Comparison of ENCODE assay signal across 8 cellular contexts in the genomic region with DNA sequence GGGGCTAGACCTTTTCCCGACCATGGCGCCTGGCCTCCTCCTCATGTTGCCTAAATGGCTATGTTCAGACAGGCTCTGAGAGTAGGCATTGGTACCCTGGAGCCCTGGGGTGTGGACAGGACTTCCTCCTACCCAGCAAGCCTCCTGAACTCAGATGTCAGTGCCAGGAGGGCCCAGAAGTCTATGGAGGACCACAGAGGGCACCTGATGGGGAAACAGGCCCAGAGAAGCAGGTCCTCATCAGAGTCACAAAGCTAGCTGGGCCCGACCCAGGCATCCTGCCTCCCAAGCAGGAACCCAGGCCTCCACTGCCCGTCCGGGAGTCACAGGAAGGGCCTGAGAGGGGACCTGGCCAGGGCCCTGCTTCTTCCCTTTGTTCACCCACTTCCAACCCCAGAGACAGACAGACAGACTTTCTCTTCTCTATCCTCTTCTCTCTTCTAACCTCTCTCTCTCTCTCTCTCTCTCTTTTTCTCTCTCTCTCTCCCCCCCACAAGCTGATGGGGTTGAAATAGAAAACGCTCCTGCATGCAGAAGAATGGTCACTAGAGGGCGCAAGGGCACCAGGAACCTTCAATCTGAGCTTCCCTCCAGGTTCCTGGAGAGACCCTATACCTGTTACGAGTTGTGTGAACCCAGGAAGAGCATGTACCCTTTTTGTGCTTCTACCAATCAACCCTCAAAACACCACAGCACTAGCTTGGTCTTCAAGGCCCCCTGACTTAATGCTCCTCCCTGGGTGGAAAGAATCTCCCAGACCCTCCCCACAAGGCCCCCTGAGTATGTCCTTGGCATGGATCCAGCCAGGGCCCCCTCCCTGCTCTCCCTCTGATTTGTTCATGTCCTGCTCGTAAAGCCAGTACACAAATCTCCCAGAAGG. TPM values are rescaled to one million over a fixed set of nuclear protein-coding genes. Genes with fewer than 3 reads are reported as not detected.
DNase-seq lines count a peak whose midpoint lies in the region; ATAC-seq and TF ChIP-seq lines count a peak whose summit lies in the region.

No MANE protein-coding gene starts in this region.

- intact Hi-C loops in Caco-2 (cut with micrococcal nuclease; ENCODE audit: unreplicated experiment) = loop anchor here (1.0 to 2.0 kb wide), 5 partner anchors 27 to 454 kb away; partner anchors contain the start of genes ARAP1 and STARD10
- intact Hi-C loops in OCI-LY7 (cut with micrococcal nuclease; ENCODE audit: unreplicated experiment) = loop anchor here (1.0 kb wide), 4 partner anchors 27 to 453 kb away; partner anchors contain the start of gene ARAP1

- no peaks in the 10 kb centered on the region for H4K20me1 ChIP-seq in OCI-LY7 (ENCODE audit: insufficient read depth, low read length)

- CTCF ChIA-PET in Caco-2 (lab: Charles Lee) (interaction anchor here (0.5 to 2.4 kb wide), 45 partner anchors 9 to 1673 kb away, joined by 3 to 64 read pairs (median 6); partner anchors contain the start of genes ARAP1, PGM2L1 and STARD10), OCI-LY7 (lab: Charles Lee; ENCODE audit: unreplicated experiment) (interaction anchor here (0.6 to 1.9 kb wide), 4 partner anchors 8 to 448 kb away, joined by 3 to 6 read pairs (median 4); partner anchors contain the start of gene STARD10)

- H3K9me3 ChIP-seq in Caco-2 (no peaks in the 10 kb centered on the region), OCI-LY7 (ENCODE audit: low read length) (no peaks in the 10 kb centered on the region)

- BruUV-seq in Caco-2 (replicated peaks; lab: Mats Ljungman, UMichigan) (no TSS peak), OCI-LY7 (replicated peaks; lab: Mats Ljungman, UMichigan) (no TSS peak)

- no peak overlapping the region for H3K4me3 Mint-ChIP-seq in Caco-2 (ENCODE audit: unreplicated experiment)
- peak overlapping the region in 9 of 10 donors; percentile 19 to 84 (median 54) for H3K4me3 Mint-ChIP-seq in naive thymus-derived CD8-positive, alpha-beta T cell
- no peak overlapping the region for H3K4me3 Mint-ChIP-seq in stimulated activated memory B cell treated with anti-CD40 and anti-IgM and Interleukin-4, amounts not matched to agents 10 μg/mL and 1 μg/mL and 100 μg/mL, for 72 hours

- TF ChIP-seq CTCF in Caco-2 (IDR thresholded peaks at IDR 0.05; ENCODE audit: insufficient read depth in 1 of 2, low read depth in 1 of 2, low read length in 1 of 2, severe bottlenecking in 1 of 2, unreplicated experiment in 1 of 2) (peak; percentile 96 to 97), OCI-LY7 (conservative IDR thresholded peaks at IDR 0.05; ENCODE audit: low read length) (peak; percentile 97), epithelial cell of esophagus (IDR thresholded peaks at IDR 0.05; ENCODE audit: insufficient read depth, low read depth, low read length, missing control alignments) (peak; percentile 93)

- peak; percentile 33 to 34 for ATAC-seq in naive thymus-derived CD8-positive, alpha-beta T cell
- ATAC-seq in stimulated activated memory B cell treated with anti-CD40 and anti-IgM and Interleukin-4, amounts not matched to agents 10 μg/mL and 1 μg/mL and 100 μg/mL, for 72 hours = peak; percentile 55
- no peak for ATAC-seq in GM21360 (IDR thresholded peaks at IDR 0.05; ENCODE audit: unreplicated experiment)

- no peaks in the 10 kb centered on the region for H3K27me3 ChIP-seq in Caco-2 (replicated peaks; ENCODE audit: control insufficient read depth, insufficient read depth, low read length)

- no peak overlapping the region for H3K27ac Mint-ChIP-seq in Caco-2 (ENCODE audit: unreplicated experiment)
- H3K27ac Mint-ChIP-seq in naive thymus-derived CD8-positive, alpha-beta T cell = peak overlapping the region; percentile 75 to 97 (median 90)
- peak overlapping the region; percentile 58 for H3K27ac Mint-ChIP-seq in stimulated activated memory B cell treated with anti-CD40 and anti-IgM and Interleukin-4, amounts not matched to agents 10 μg/mL and 1 μg/mL and 100 μg/mL, for 72 hours

- no peak overlapping the region for H2AFZ ChIP-seq in OCI-LY7 (ENCODE audit: low read length)

- H3K79me2 ChIP-seq in OCI-LY7 (ENCODE audit: insufficient read depth, low read depth, low read length) = peaks cover 23% of the 10 kb centered on the region

- H3K9me3 Mint-ChIP-seq in Caco-2 (ENCODE audit: unreplicated experiment) = no peaks in the 10 kb centered on the region
- no peaks in the 10 kb centered on the region for H3K9me3 Mint-ChIP-seq in naive thymus-derived CD8-positive, alpha-beta T cell
- H3K9me3 Mint-ChIP-seq in stimulated activated memory B cell treated with anti-CD40 and anti-IgM and Interleukin-4, amounts not matched to agents 10 μg/mL and 1 μg/mL and 100 μg/mL, for 72 hours = no peaks in the 10 kb centered on the region

- no peaks in the 10 kb centered on the region for H3K9me2 ChIP-seq in OCI-LY7 (ENCODE audit: insufficient read depth, low read length)

- peaks cover 4% of the 10 kb centered on the region; the same call in 1 of the 2 replicates for H3K4me1 ChIP-seq in Caco-2
- H3K4me1 ChIP-seq in OCI-LY7 (ENCODE audit: insufficient read depth, low read length, poor library complexity, severe bottlenecking) = peaks cover 34% of the 10 kb centered on the region

- H3K27me3 Mint-ChIP-seq in Caco-2 (ENCODE audit: insufficient read depth, unreplicated experiment) = no peaks in the 10 kb centered on the region
- H3K27me3 Mint-ChIP-seq in naive thymus-derived CD8-positive, alpha-beta T cell = peaks cover 0 to 1% (median 0%) of the 10 kb centered on the region in 5 donors
- H3K27me3 Mint-ChIP-seq in stimulated activated memory B cell treated with anti-CD40 and anti-IgM and Interleukin-4, amounts not matched to agents 10 μg/mL and 1 μg/mL and 100 μg/mL, for 72 hours = no peaks in the 10 kb centered on the region

- H3K4me3 ChIP-seq in Caco-2 (ENCODE audit: low read depth, low read length) = no peak overlapping the region
- H3K4me3 ChIP-seq in Jurkat, Clone E6-1 (ENCODE audit: low read length) = no peak overlapping the region
- H3K4me3 ChIP-seq in OCI-LY7 (ENCODE audit: low read depth, low read length, poor library complexity, severe bottlenecking) = no peak overlapping the region
- no peak overlapping the region for H3K4me3 ChIP-seq in epithelial cell of esophagus (ENCODE audit: low read length)

- H3K36me3 ChIP-seq in Caco-2 (ENCODE audit: control insufficient read depth, insufficient read depth, low read length) (peaks cover 1% of the 10 kb centered on the region; the same call in 1 of the 2 replicates), OCI-LY7 (ENCODE audit: insufficient read depth, low read length) (peaks cover 32% of the 10 kb centered on the region)

- H3K36me3 Mint-ChIP-seq in Caco-2 (ENCODE audit: insufficient read depth, unreplicated experiment) = no peaks in the 10 kb centered on the region
- peaks cover 0 to 8% (median 0%) of the 10 kb centered on the region in 3 donors for H3K36me3 Mint-ChIP-seq in naive thymus-derived CD8-positive, alpha-beta T cell
- peaks cover 35% of the 10 kb centered on the region for H3K36me3 Mint-ChIP-seq in stimulated activated memory B cell treated with anti-CD40 and anti-IgM and Interleukin-4, amounts not matched to agents 10 μg/mL and 1 μg/mL and 100 μg/mL, for 72 hours

- POLR2A ChIA-PET in Caco-2 (lab: Charles Lee) = interaction anchor here (0.6 to 1.1 kb wide), 6 partner anchors 51 to 72 kb away, joined by 3 to 11 read pairs (median 4); partner anchors contain the start of gene STARD10
- POLR2A ChIA-PET in OCI-LY7 (lab: Charles Lee) = interaction anchor here (0.7 to 1.4 kb wide), 3 partner anchors 26 to 69 kb away, joined by 3 to 4 read pairs (median 3); partner anchors contain the start of gene STARD10
- POLR2A ChIA-PET in naive thymus-derived CD8-positive, alpha-beta T cell (lab: Charles Lee) = interaction anchor here (0.6 to 6.0 kb wide), 16 partner anchors 9 to 1230 kb away, joined by 3 to 49 read pairs (median 4); partner anchors contain the start of genes ARAP1, ATG16L2, FCHSD2 and STARD10

- H3K4me1 Mint-ChIP-seq in Caco-2 (ENCODE audit: low read depth, unreplicated experiment) = no peaks in the 10 kb centered on the region
- H3K4me1 Mint-ChIP-seq in naive thymus-derived CD8-positive, alpha-beta T cell = peaks cover 28 to 78% (median 46%) of the 10 kb centered on the region in 4 donors
- H3K4me1 Mint-ChIP-seq in stimulated activated memory B cell treated with anti-CD40 and anti-IgM and Interleukin-4, amounts not matched to agents 10 μg/mL and 1 μg/mL and 100 μg/mL, for 72 hours = peaks cover 81% of the 10 kb centered on the region

- DNase-seq in Caco-2 = peak; percentile 83 to 90
- peak; percentile 86 for DNase-seq in Jurkat, Clone E6-1 (ENCODE audit: low read depth, low spot score)
- peak; percentile 90 for DNase-seq in OCI-LY7 (ENCODE audit: low spot score)
- peak; percentile 73 for DNase-seq in activated T-cell treated with anti-CD3 and anti-CD28 coated beads for 24 hours (ENCODE audit: low read depth)
- peak; percentile 87 for DNase-seq in epithelial cell of esophagus (ENCODE audit: low read depth)
- peak; percentile 57 to 91 (median 84) for DNase-seq in naive thymus-derived CD8-positive, alpha-beta T cell

- H3K27ac ChIP-seq in OCI-LY7 (ENCODE audit: low read depth, low read length, poor library complexity, severe bottlenecking) = no peak overlapping the region

- H3K4me2 ChIP-seq in OCI-LY7 (ENCODE audit: low read length) = peak overlapping the region; percentile 16; the same call in 1 of the 2 replicates

RNA-seq across cellular contexts. Expression of gene ARAP1, which starts 27.1 kb away (rescaled TPM):
- total RNA-seq in Caco-2 (2022) (87.1 and 102 TPM in 2 replicates), OCI-LY7 (2022) (96.9 and 106 TPM in 2 replicates)
- polyA plus RNA-seq in Jurkat, Clone E6-1 (2012; ENCODE audit: insufficient read depth, insufficient read length) = 54.1 TPM
- total RNA-seq in OCI-LY7 (2014; rRNA removed; shearing (Covaris generic)) = 61.3 and 65.6 TPM in 2 replicates
- 100 to 1,000 TPM; 155 to 166 TPM for total RNA-seq in naive thymus-derived CD8-positive, alpha-beta T cell
- polyA plus RNA-seq in naive thymus-derived CD8-positive, alpha-beta T cell = 10 to 100 TPM; 14.7 to 40.0 (median 27.6) TPM

RNA-seq across cellular contexts. Expression of gene PDE2A, which starts 50.9 kb away (rescaled TPM):
- total RNA-seq in Caco-2 (2022) (1.2 and 1.4 TPM in 2 replicates), OCI-LY7 (2022) (0.68 TPM in 1 of 2 replicates, not detected in the other)
- not detected for polyA plus RNA-seq in Jurkat, Clone E6-1 (2012; ENCODE audit: insufficient read depth, insufficient read length)
- total RNA-seq in OCI-LY7 (2014; rRNA removed; shearing (Covaris generic)) = not detected in 2 replicates
- 1 to 10 TPM; 1.2 to 1.9 TPM for total RNA-seq in naive thymus-derived CD8-positive, alpha-beta T cell
- polyA plus RNA-seq in naive thymus-derived CD8-positive, alpha-beta T cell = under 1 TPM in 2 of 3 donors, not detected in 1; 0.22 to 0.24 TPM

Comparison
In these comparisons a context has a peak if more than half of its experiments do, and no peak if none do; other contexts are left out.
1. H3K4me3 Mint-ChIP-seq: peak in naive thymus-derived CD8-positive, alpha-beta T cell (9 of 10); none in Caco-2 (single experiment) and stimulated activated memory B cell treated with anti-CD40 and anti-IgM and Interleukin-4, amounts not matched to agents 10 μg/mL and 1 μg/mL and 100 μg/mL, for 72 hours (single experiment).
2. Peak in every context shown above with its lines, with median percentiles within 50 percentile points of each other: DNase-seq and CTCF ChIP-seq.